1 cellular context compared by ENCODE assay signal in genomic region chr20:41693136-41693979, GRCh38.
TF ChIP-seq lines count a peak whose summit lies in the region.

No MANE protein-coding gene starts in this region.

TF ChIP-seq in HepG2, 621 proteins besides CTCF, POLR2A, EP300 and RAD21 (continued from another document and continues in another):
- no peak for TF ChIP-seq RNF219 (CRISPR knock-in tag; IDR thresholded peaks at IDR 0.05)
- no peak for TF ChIP-seq DPF2 (CRISPR knock-in tag; IDR thresholded peaks at IDR 0.05; ENCODE audit: borderline replicate concordance, low read depth)
- peak; percentile 94 for TF ChIP-seq GATAD2A (CRISPR knock-in tag; IDR thresholded peaks at IDR 0.05)
- no peak; the same call in 1 of the 2 replicates for TF ChIP-seq NR0B2 (CRISPR knock-in tag; IDR thresholded peaks at IDR 0.05)
- TF ChIP-seq ZEB1 (IDR thresholded peaks at IDR 0.05; ENCODE audit: insufficient replicate concordance, low read depth), result peak; percentile 85
- TF ChIP-seq ZNF136 (CRISPR knock-in tag; IDR thresholded peaks at IDR 0.05; ENCODE audit: low read depth), result no peak; the same call in 1 of the 2 replicates
- peak; percentile 97 for TF ChIP-seq BRD4 (CRISPR knock-in tag; IDR thresholded peaks at IDR 0.05)
- TF ChIP-seq PAX8 (CRISPR knock-in tag; IDR thresholded peaks at IDR 0.05; ENCODE audit: borderline replicate concordance), result peak; percentile 81
- no peak for TF ChIP-seq GRHL1 (CRISPR knock-in tag; conservative IDR thresholded peaks at IDR 0.05)
- TF ChIP-seq ISX (CRISPR knock-in tag; conservative IDR thresholded peaks at IDR 0.05), result 0 out of 2 replicates have a peak, but pooled peaks have one; percentile 27
- no peak for TF ChIP-seq SRSF4 (IDR thresholded peaks at IDR 0.05; ENCODE audit: low read depth, low read length, poor library complexity, severe bottlenecking)
- peak; percentile 83; the same call in 1 of the 2 replicates for TF ChIP-seq HOXD1 (CRISPR knock-in tag; IDR thresholded peaks at IDR 0.05)
- peak; percentile 86 for TF ChIP-seq ZNF746 (CRISPR knock-in tag; IDR thresholded peaks at IDR 0.05)
- TF ChIP-seq KLF11 (CRISPR knock-in tag; IDR thresholded peaks at IDR 0.05), result peak; percentile 91; the same call in 1 of the 2 replicates
- peak; percentile 62 for TF ChIP-seq PCBP2 (optimal IDR thresholded peaks at IDR 0.05; ENCODE audit: low read depth, low read length, poor library complexity, severe bottlenecking)
- TF ChIP-seq NR2F6 (IDR thresholded peaks at IDR 0.05), result peak; percentile 70
- TF ChIP-seq NR2F6 (CRISPR knock-in tag; IDR thresholded peaks at IDR 0.05), result peak; percentile 31
- peak in 1 of 2 experiments; percentile 54; a peak in 1 of 4 replicates for TF ChIP-seq REST (IDR thresholded peaks at IDR 0.05; ENCODE audit: borderline replicate concordance in 1 of 2, low read depth in 1 of 2, low read length in 2 of 2)
- TF ChIP-seq TMF1 (CRISPR knock-in tag; IDR thresholded peaks at IDR 0.05; ENCODE audit: low read depth), result no peak; the same call in 1 of the 2 replicates
- TF ChIP-seq ATF5 (CRISPR knock-in tag; IDR thresholded peaks at IDR 0.05; ENCODE audit: low read depth), result 0 out of 2 replicates have a peak, but pooled peaks have one; percentile 82
- no peak for TF ChIP-seq NFATC3 (CRISPR knock-in tag; IDR thresholded peaks at IDR 0.05)
- TF ChIP-seq HOXA3 (CRISPR knock-in tag; IDR thresholded peaks at IDR 0.05), result peak; percentile 96
- no peak for TF ChIP-seq ZNF281 (CRISPR knock-in tag; IDR thresholded peaks at IDR 0.05; ENCODE audit: borderline replicate concordance)
- TF ChIP-seq TCF7L2 (IDR thresholded peaks at IDR 0.05; ENCODE audit: low read depth, low read length), result no peak
- peak; percentile 56; the same call in 1 of the 2 replicates for TF ChIP-seq ZNF558 (CRISPR knock-in tag; IDR thresholded peaks at IDR 0.05; ENCODE audit: borderline replicate concordance)
- peak; percentile 52; the same call in 1 of the 2 replicates for TF ChIP-seq TIGD3 (CRISPR knock-in tag; IDR thresholded peaks at IDR 0.05; ENCODE audit: borderline replicate concordance)
- TF ChIP-seq MED8 (CRISPR knock-in tag; IDR thresholded peaks at IDR 0.05; ENCODE audit: insufficient replicate concordance), result no peak
- TF ChIP-seq HMGXB3 (CRISPR knock-in tag; IDR thresholded peaks at IDR 0.05; ENCODE audit: borderline replicate concordance), result peak; percentile 91
- peak; percentile 57 for TF ChIP-seq CREB1 (IDR thresholded peaks at IDR 0.05)
- TF ChIP-seq CREB1 (CRISPR knock-in tag; IDR thresholded peaks at IDR 0.05), result peak; percentile 94
- peak; percentile 79; the same call in 1 of the 2 replicates for TF ChIP-seq ZBTB10 (CRISPR knock-in tag; IDR thresholded peaks at IDR 0.05; ENCODE audit: borderline replicate concordance)
- TF ChIP-seq GATA4 (IDR thresholded peaks at IDR 0.05; ENCODE audit: borderline replicate concordance, low read depth), result peak; percentile 91
- peak; percentile 34; the same call in 1 of the 2 replicates for TF ChIP-seq MXD3 (CRISPR knock-in tag; IDR thresholded peaks at IDR 0.05)
- TF ChIP-seq GABPA (IDR thresholded peaks at IDR 0.05; ENCODE audit: low read depth, low read length), result peak; percentile 93
- peak; percentile 100 for TF ChIP-seq GABPA (CRISPR knock-in tag; IDR thresholded peaks at IDR 0.05; ENCODE audit: low read depth)
- TF ChIP-seq ZNF747 (CRISPR knock-in tag; IDR thresholded peaks at IDR 0.05; ENCODE audit: borderline replicate concordance), result no peak
- no peak for TF ChIP-seq SP1 (IDR thresholded peaks at IDR 0.05)
- peak; percentile 95 for TF ChIP-seq SP1 (CRISPR knock-in tag; IDR thresholded peaks at IDR 0.05)
